ENCODE assay signal across 8 cellular contexts in the genomic region with DNA sequence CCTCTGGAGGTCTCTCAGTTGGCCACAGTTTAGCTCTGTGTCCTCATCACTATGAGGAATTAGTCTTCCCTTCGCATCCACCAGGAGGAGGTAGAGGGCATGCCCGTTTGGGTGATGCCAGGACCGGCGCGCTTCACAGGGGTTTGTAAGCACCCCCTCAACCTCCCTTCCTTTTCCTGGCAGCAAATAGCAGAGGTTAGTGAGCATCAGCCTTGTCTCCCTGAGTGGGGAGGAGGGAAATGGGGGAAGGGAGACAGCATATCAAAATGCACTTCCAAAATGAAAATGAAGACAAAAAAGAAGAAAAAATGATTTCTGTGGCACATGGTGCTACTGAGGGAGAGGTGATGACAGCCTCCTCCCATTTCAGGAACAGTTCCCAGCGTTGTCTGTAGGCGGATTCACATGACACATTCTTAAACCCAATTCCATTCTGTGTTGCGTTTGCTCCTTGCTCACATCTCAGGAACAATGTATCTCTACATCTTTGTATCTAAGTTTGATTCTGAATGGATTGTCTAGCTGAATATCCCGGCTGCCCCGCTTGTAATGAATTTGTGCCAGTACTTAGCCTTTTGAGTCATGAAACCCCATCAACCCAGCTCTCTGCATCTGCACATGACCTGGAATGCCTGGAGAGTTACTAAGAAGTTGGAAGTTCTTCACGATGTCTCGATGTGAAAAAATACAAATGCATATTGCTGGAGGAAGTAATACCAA. TPM values are rescaled to one million over a fixed set of nuclear protein-coding genes. Genes with fewer than 3 reads are reported as not detected.
DNase-seq lines count a peak whose midpoint lies in the region; ATAC-seq and TF ChIP-seq lines count a peak whose summit lies in the region.

No MANE protein-coding gene starts in this region.

- ATAC-seq in RWPE2 (ENCODE audit: low read depth) (peak; percentile 82), thoracic aorta (ENCODE audit: insufficient number of reproducible peaks, low FRiP score, low read depth) (peak; percentile 69), HG02852 (IDR thresholded peaks at IDR 0.05; ENCODE audit: unreplicated experiment) (no peak)

- H3K4me3 ChIP-seq in HUES64 (ENCODE audit: low read length): peak overlapping the region; percentile 13; the same call in 1 of the 2 replicates
- H3K4me3 ChIP-seq in RWPE2 (ENCODE audit: severe bottlenecking): no peak overlapping the region
- peak overlapping the region; percentile 38 to 55 for H3K4me3 ChIP-seq in foreskin fibroblast (ENCODE audit: low read depth in 1 of 2, low read length in 2 of 2)
- H3K4me3 ChIP-seq in thoracic aorta: peak overlapping the region; percentile 63

- H3K4me1 ChIP-seq in HUES64 (ENCODE audit: insufficient read depth, low read length): no peaks in the 10 kb centered on the region
- H3K4me1 ChIP-seq in RWPE2 (ENCODE audit: insufficient read depth, poor library complexity, severe bottlenecking): peaks cover 5% of the 10 kb centered on the region
- peaks cover 5 to 12% of the 10 kb centered on the region in 2 donors for H3K4me1 ChIP-seq in thoracic aorta (ENCODE audit: control insufficient read depth in 1 of 2, low read depth in 2 of 2)

- WGBS in HUES64: 56% methylated on average over 8 of the region's 12 CpGs

- no peaks in the 10 kb centered on the region for H3K36me3 ChIP-seq in HUES64 (ENCODE audit: insufficient read depth, low read length)
- no peaks in the 10 kb centered on the region for H3K36me3 ChIP-seq in RWPE2 (ENCODE audit: low read depth)
- no peaks in the 10 kb centered on the region for H3K36me3 ChIP-seq in thoracic aorta

- H3K9me3 ChIP-seq in HUES64 (ENCODE audit: insufficient read depth, low read depth, low read length): no peaks in the 10 kb centered on the region
- H3K9me3 ChIP-seq in RWPE2 (ENCODE audit: severe bottlenecking): no peaks in the 10 kb centered on the region
- H3K9me3 ChIP-seq in thoracic aorta: no peaks in the 10 kb centered on the region

- H3K27me3 ChIP-seq in HUES64 (ENCODE audit: insufficient read depth, low read length) (no peaks in the 10 kb centered on the region), RWPE2 (ENCODE audit: insufficient read depth, poor library complexity, severe bottlenecking) (no peaks in the 10 kb centered on the region), thoracic aorta (replicated peaks; ENCODE audit: insufficient read depth) (no peaks in the 10 kb centered on the region)

- peak; percentile 97 for TF ChIP-seq CTCF in RWPE2 (IDR thresholded peaks at IDR 0.05; ENCODE audit: poor library complexity, severe bottlenecking)
- peak; percentile 89 for TF ChIP-seq CTCF in foreskin fibroblast (IDR thresholded peaks at IDR 0.05; ENCODE audit: low read depth, low read length)
- peak; percentile 73 for TF ChIP-seq CTCF in thoracic aorta (IDR thresholded peaks at IDR 0.05)

- DNase-seq in DMS 273 (lab: John Stamatoyannopoulos, UW; ENCODE audit: unreplicated experiment): peak; percentile 84
- peak; percentile 82 for DNase-seq in RWPE2 (ENCODE audit: low spot score)
- peak; percentile 82 for DNase-seq in activated effector memory CD4-positive, alpha-beta T cell treated with anti-CD3 and anti-CD28 coated beads, Interleukin-2, amount 50 U/mL, for 16 hours
- DNase-seq in foreskin fibroblast: peak; percentile 87 to 93
- DNase-seq in non-pigmented ciliary epithelial cell (ENCODE audit: low read depth): peak; percentile 56
- DNase-seq in thoracic aorta (ENCODE audit: low spot score): peak; percentile 12

- H3K9ac ChIP-seq in HUES64 (ENCODE audit: low read depth, low read length): no peak overlapping the region

- no peak overlapping the region for H3K27ac ChIP-seq in HUES64 (ENCODE audit: low read depth, low read length)
- H3K27ac ChIP-seq in RWPE2 (ENCODE audit: poor library complexity, severe bottlenecking): no peak overlapping the region
- no peak overlapping the region for H3K27ac ChIP-seq in thoracic aorta

RNA-seq across cellular contexts. Expression of a gene that starts 45.1 kb away (rescaled TPM):
- polyA plus RNA-seq in HUES64 (2013, experiment 1 of 2): 66.2 TPM
- 76.8 TPM for polyA plus RNA-seq in HUES64 (2013, experiment 2 of 2)
- 1 to 10 TPM; 5.4 to 8.8 TPM for total RNA-seq in thoracic aorta

RNA-seq across cellular contexts. Expression of a gene that starts 56.1 kb away (rescaled TPM):
- 15.5 TPM for polyA plus RNA-seq in HUES64 (2013, experiment 1 of 2)
- polyA plus RNA-seq in HUES64 (2013, experiment 2 of 2): 19.4 TPM
- total RNA-seq in thoracic aorta: 10 to 100 TPM; 32.5 to 57.2 TPM

Comparison
In these comparisons a context has a peak if more than half of its experiments do, and no peak if none do; other contexts are left out.
1. DNase-seq: peak in every context shown above with its lines; median percentile 90 in foreskin fibroblast; 84 in DMS 273; 82 in RWPE2; 82 in activated effector memory CD4-positive, alpha-beta T cell treated with anti-CD3 and anti-CD28 coated beads, Interleukin-2, amount 50 U/mL, for 16 hours; 56 in non-pigmented ciliary epithelial cell; 12 in thoracic aorta.